ENCODE assay signal across 1 cellular context in genomic region chr6:134454794-134455193, GRCh38.
TF ChIP-seq lines count a peak whose summit lies in the region.

No MANE protein-coding gene starts in this region.

TF ChIP-seq in IMR-90, 13 proteins besides CTCF, POLR2A, EP300 and RAD21:
- TF ChIP-seq, protein P1, sequence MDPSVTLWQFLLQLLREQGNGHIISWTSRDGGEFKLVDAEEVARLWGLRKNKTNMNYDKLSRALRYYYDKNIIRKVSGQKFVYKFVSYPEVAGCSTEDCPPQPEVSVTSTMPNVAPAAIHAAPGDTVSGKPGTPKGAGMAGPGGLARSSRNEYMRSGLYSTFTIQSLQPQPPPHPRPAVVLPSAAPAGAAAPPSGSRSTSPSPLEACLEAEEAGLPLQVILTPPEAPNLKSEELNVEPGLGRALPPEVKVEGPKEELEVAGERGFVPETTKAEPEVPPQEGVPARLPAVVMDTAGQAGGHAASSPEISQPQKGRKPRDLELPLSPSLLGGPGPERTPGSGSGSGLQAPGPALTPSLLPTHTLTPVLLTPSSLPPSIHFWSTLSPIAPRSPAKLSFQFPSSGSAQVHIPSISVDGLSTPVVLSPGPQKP (IDR thresholded peaks at IDR 0.05; ENCODE audit: borderline replicate concordance, low read depth, low read length), result no peak
- no peak for TF ChIP-seq CHD1 (IDR thresholded peaks at IDR 0.05; ENCODE audit: low read depth, low read length)
- no peak for TF ChIP-seq MXI1 (IDR thresholded peaks at IDR 0.05; ENCODE audit: borderline replicate concordance, low read depth, low read length)
- TF ChIP-seq, protein P2, sequence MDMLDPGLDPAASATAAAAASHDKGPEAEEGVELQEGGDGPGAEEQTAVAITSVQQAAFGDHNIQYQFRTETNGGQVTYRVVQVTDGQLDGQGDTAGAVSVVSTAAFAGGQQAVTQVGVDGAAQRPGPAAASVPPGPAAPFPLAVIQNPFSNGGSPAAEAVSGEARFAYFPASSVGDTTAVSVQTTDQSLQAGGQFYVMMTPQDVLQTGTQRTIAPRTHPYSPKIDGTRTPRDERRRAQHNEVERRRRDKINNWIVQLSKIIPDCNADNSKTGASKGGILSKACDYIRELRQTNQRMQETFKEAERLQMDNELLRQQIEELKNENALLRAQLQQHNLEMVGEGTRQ (IDR thresholded peaks at IDR 0.05; ENCODE audit: low read depth, low read length), result no peak
- no peak for TF ChIP-seq BHLHE40 (IDR thresholded peaks at IDR 0.05; ENCODE audit: low read depth, low read length)
- no peak for TF ChIP-seq NFE2L2 (IDR thresholded peaks at IDR 0.05; ENCODE audit: low read depth, low read length)
- TF ChIP-seq RCOR1 (IDR thresholded peaks at IDR 0.05; ENCODE audit: insufficient replicate concordance, low read length), result no peak
- TF ChIP-seq CEBPB (IDR thresholded peaks at IDR 0.05; ENCODE audit: low read depth, low read length), result no peak
- no peak for TF ChIP-seq MAFK (IDR thresholded peaks at IDR 0.05; ENCODE audit: low read depth, low read length)
- no peak for TF ChIP-seq RFX5 (IDR thresholded peaks at IDR 0.05; ENCODE audit: low read depth, low read length)
- no peak for TF ChIP-seq SMC3 (IDR thresholded peaks at IDR 0.05; ENCODE audit: low read depth, low read length)
- no peak for TF ChIP-seq MAZ (IDR thresholded peaks at IDR 0.05; ENCODE audit: borderline replicate concordance, low read depth, low read length)
- TF ChIP-seq FOS (IDR thresholded peaks at IDR 0.05; ENCODE audit: low read depth, low read length), result no peak
